ENCODE assay signal across 17 cellular contexts in the genomic region with DNA sequence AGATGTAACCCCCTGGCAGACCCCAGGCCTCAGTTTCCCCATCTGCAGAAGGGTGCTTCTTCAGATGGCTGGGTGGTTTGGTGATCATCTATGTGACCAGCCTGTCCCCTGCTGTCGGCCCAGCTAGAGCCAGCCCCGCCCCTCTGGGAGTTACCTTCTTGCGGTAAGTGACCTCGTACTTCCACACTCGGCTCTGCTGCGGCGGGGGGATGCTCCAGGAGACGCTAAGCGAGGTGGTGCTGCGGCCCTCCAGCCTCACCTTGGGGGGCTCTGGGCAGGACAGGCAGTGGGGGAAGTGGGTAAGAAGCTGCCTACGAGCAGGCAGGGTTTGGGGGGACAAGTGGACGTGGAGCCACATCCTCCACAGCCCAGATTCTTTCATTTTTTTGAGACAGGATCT. TPM values are rescaled to one million over a fixed set of nuclear protein-coding genes. Genes with fewer than 3 reads are reported as not detected.
DNase-seq lines count a peak whose midpoint lies in the region; ATAC-seq and TF ChIP-seq lines count a peak whose summit lies in the region.
"Had no signal": no experiment of that assay in that cellular context is flagged by ENCODE, and none has a peak within 500 bp of the region (broad histone marks: within the 10 kb centered on the region; RNA-seq: fewer than 3 reads in every experiment).

No MANE protein-coding gene starts in this region.

- H3K27me3 ChIP-seq in Panc1 (ENCODE audit: control insufficient read depth, insufficient read depth, low read length): no peaks in the 10 kb centered on the region
- no peaks in the 10 kb centered on the region for H3K27me3 ChIP-seq in endodermal cell (ENCODE audit: control insufficient read depth, insufficient read depth, low read length, poor library complexity, severe bottlenecking)

- 94 to 95% methylated on average over 8 to 12 of the region's 12 CpGs for WGBS in endodermal cell (ENCODE audit: insufficient coverage in 1 of 2, insufficient read length in 1 of 2), 2 experiments

- BruUV-seq in Panc1 (replicated peaks; lab: Mats Ljungman, UMichigan): TSS peak; percentile 5

- H3K9me3 ChIP-seq in Panc1 (ENCODE audit: control insufficient read depth, insufficient read depth, low read depth, low read length): no peaks in the 10 kb centered on the region
- no peaks in the 10 kb centered on the region for H3K9me3 ChIP-seq in endodermal cell (ENCODE audit: control insufficient read depth, low read length)
- H3K9me3 ChIP-seq in mucosa of descending colon: no peaks in the 10 kb centered on the region
- H3K9me3 ChIP-seq: BLaER1, Caco-2 had no signal

- POLR2A ChIA-PET in Panc1 (lab: Charles Lee): no interaction called here

- H3K27ac Mint-ChIP-seq in T-helper 1 cell treated with Interleukin-12 subunit alpha and Interleukin-12 subunit beta and Interleukin-4 antibody, amounts not matched to agents 30 μg/mL and 1 μg/mL, for 36 hours: peak overlapping the region; percentile 49
- H3K27ac Mint-ChIP-seq in endodermal cell (peak overlapping the region; percentile 58), osteocyte (ENCODE audit: unreplicated experiment) (peak overlapping the region; percentile 54)

- DNase-seq in T-helper 1 cell: no peak
- no peak for DNase-seq in Panc1 (ENCODE audit: low read depth, low spot score)
- no peak for DNase-seq in endodermal cell
- no peak for DNase-seq in osteocyte (ENCODE audit: extremely low spot score, unreplicated experiment)
- no peak for DNase-seq in mucosa of descending colon
- DNase-seq in GM03348 (ENCODE audit: low spot score): no peak
- DNase-seq: AML-193; Caco-2; CD8-positive, alpha-beta memory T cell; DMS53; GOT3 had no signal

- intact Hi-C loops in Panc1 (cut with micrococcal nuclease; ENCODE audit: unreplicated experiment): no loop called here
- intact Hi-C loops in mucosa of descending colon (cut with DNase I, micrococcal nuclease): no loop called here

- TF ChIP-seq CTCF in Panc1 (IDR thresholded peaks at IDR 0.05): no peak
- no peak for TF ChIP-seq CTCF in endodermal cell (conservative IDR thresholded peaks at IDR 0.05)
- no peak for TF ChIP-seq CTCF in osteocyte (IDR thresholded peaks at IDR 0.05)
- TF ChIP-seq CTCF in mucosa of descending colon (IDR thresholded peaks at IDR 0.05): no peak

- H3K9ac ChIP-seq in endodermal cell (ENCODE audit: extremely low read depth, low read length, poor library complexity, severe bottlenecking): no peak overlapping the region
- H3K9ac ChIP-seq: BLaER1 had no signal

- H3K4me3 Mint-ChIP-seq in T-helper 1 cell treated with Interleukin-12 subunit alpha and Interleukin-12 subunit beta and Interleukin-4 antibody, amounts not matched to agents 30 μg/mL and 1 μg/mL, for 36 hours: no peak overlapping the region
- H3K4me3 Mint-ChIP-seq in endodermal cell (no peak overlapping the region), osteocyte (ENCODE audit: unreplicated experiment) (no peak overlapping the region)
- H3K4me3 Mint-ChIP-seq: CD8-positive, alpha-beta memory T cell had no signal

- ATAC-seq in Panc1 (no peak), HG02678 (IDR thresholded peaks at IDR 0.05; ENCODE audit: unreplicated experiment) (no peak), mucosa of descending colon (no peak)
- ATAC-seq: GM12878, HCT116 had no signal

- peak overlapping the region; percentile 75 for H3K27ac ChIP-seq in Panc1 (ENCODE audit: low read length)
- H3K27ac ChIP-seq in endodermal cell (ENCODE audit: low read depth, low read length): no peak overlapping the region
- H3K27ac ChIP-seq: 22Rv1, BLaER1 had no signal

- no peaks in the 10 kb centered on the region for H3K36me3 Mint-ChIP-seq in T-helper 1 cell treated with Interleukin-12 subunit alpha and Interleukin-12 subunit beta and Interleukin-4 antibody, amounts not matched to agents 30 μg/mL and 1 μg/mL, for 36 hours (ENCODE audit: low read depth)
- peaks cover 78% of the 10 kb centered on the region for H3K36me3 Mint-ChIP-seq in endodermal cell (ENCODE audit: low read depth)
- H3K36me3 Mint-ChIP-seq in osteocyte (ENCODE audit: unreplicated experiment): peaks cover 39% of the 10 kb centered on the region
- H3K36me3 Mint-ChIP-seq: CD8-positive, alpha-beta memory T cell had no signal

- in situ Hi-C loops in Panc1 (cut with HindIII; ENCODE audit: low pct_unique_long_range_greater_than_20kb, low sequenced_read_pairs): no loop called here

- CTCF ChIA-PET in Panc1 (lab: Charles Lee): interaction anchor here (0.5 to 1.2 kb wide), 2 partner anchors 22 to 56 kb away, joined by 3 to 4 read pairs; no protein-coding TSS in a partner anchor

- peaks cover 3% of the 10 kb centered on the region for H3K27me3 Mint-ChIP-seq in T-helper 1 cell treated with Interleukin-12 subunit alpha and Interleukin-12 subunit beta and Interleukin-4 antibody, amounts not matched to agents 30 μg/mL and 1 μg/mL, for 36 hours (ENCODE audit: low read depth)
- H3K27me3 Mint-ChIP-seq in endodermal cell (ENCODE audit: insufficient read depth) (no peaks in the 10 kb centered on the region), osteocyte (ENCODE audit: unreplicated experiment) (no peaks in the 10 kb centered on the region)
- H3K27me3 Mint-ChIP-seq: CD8-positive, alpha-beta memory T cell had no signal

- H3K4me1 Mint-ChIP-seq in T-helper 1 cell treated with Interleukin-12 subunit alpha and Interleukin-12 subunit beta and Interleukin-4 antibody, amounts not matched to agents 30 μg/mL and 1 μg/mL, for 36 hours (ENCODE audit: low read depth): no peaks in the 10 kb centered on the region
- peaks cover 9% of the 10 kb centered on the region for H3K4me1 Mint-ChIP-seq in endodermal cell
- H3K4me1 Mint-ChIP-seq in osteocyte (ENCODE audit: unreplicated experiment): peaks cover 24% of the 10 kb centered on the region
- H3K4me1 Mint-ChIP-seq: CD8-positive, alpha-beta memory T cell had no signal

- no peaks in the 10 kb centered on the region for H3K9me3 Mint-ChIP-seq in T-helper 1 cell treated with Interleukin-12 subunit alpha and Interleukin-12 subunit beta and Interleukin-4 antibody, amounts not matched to agents 30 μg/mL and 1 μg/mL, for 36 hours
- H3K9me3 Mint-ChIP-seq in endodermal cell: no peaks in the 10 kb centered on the region
- H3K9me3 Mint-ChIP-seq in osteocyte (ENCODE audit: unreplicated experiment): no peaks in the 10 kb centered on the region
- H3K9me3 Mint-ChIP-seq: CD8-positive, alpha-beta memory T cell had no signal

- H3K4me3 ChIP-seq in Panc1 (ENCODE audit: low read depth in 2 of 2, low read length in 2 of 2) (no peak overlapping the region), endodermal cell (ENCODE audit: low read length) (no peak overlapping the region), mucosa of descending colon (no peak overlapping the region)
- H3K4me3 ChIP-seq: BLaER1, GM12878 had no signal

- H3K4me1 ChIP-seq in Panc1 (ENCODE audit: control insufficient read depth, insufficient read depth, low read length) (peaks cover 81% of the 10 kb centered on the region), endodermal cell (ENCODE audit: control insufficient read depth, insufficient read depth, low read length) (peaks cover 10% of the 10 kb centered on the region), mucosa of descending colon (ENCODE audit: low read depth) (no peaks in the 10 kb centered on the region)

- H3K36me3 ChIP-seq in Panc1 (ENCODE audit: control insufficient read depth, insufficient read depth, low read length) (peaks cover 15% of the 10 kb centered on the region), endodermal cell (ENCODE audit: control insufficient read depth, insufficient read depth, low read length) (peaks cover 89% of the 10 kb centered on the region), mucosa of descending colon (ENCODE audit: low read depth) (peaks cover 4% of the 10 kb centered on the region)
- H3K36me3 ChIP-seq: BLaER1 had no signal

RNA-seq across cellular contexts. Expression of a gene that starts 20.4 kb away (rescaled TPM):
- total RNA-seq in Panc1 (2021; ENCODE audit: unreplicated experiment) (263 TPM), endodermal cell (10 to 100 TPM; 56.5 to 64.3 TPM), osteocyte (152 and 155 TPM in 2 replicates), mucosa of descending colon (10 to 100 TPM; 36.8 to 43.5 (median 43.5) TPM)
- polyA plus RNA-seq in Panc1 (2012; ENCODE audit: insufficient read length): 254 TPM
- 56.0 TPM for polyA plus RNA-seq in endodermal cell (2013, experiment 1 of 2)
- polyA plus RNA-seq in endodermal cell (2013, experiment 2 of 2): 56.3 TPM
- total RNA-seq: CD8-positive, alpha-beta memory T cell had no signal
- polyA plus RNA-seq: CD8-positive, alpha-beta memory T cell had no signal
